ENCODE assay signal across 19 cellular contexts in genomic region chr7:11176922-11177445, GRCh38.
DNase-seq lines count a peak whose midpoint lies in the region; ATAC-seq and TF ChIP-seq lines count a peak whose summit lies in the region.
"Had no signal": no experiment of that assay in that cellular context is flagged by ENCODE, and none has a peak within 500 bp of the region (broad histone marks: within the 10 kb centered on the region; RNA-seq: fewer than 3 reads in every experiment).

No MANE protein-coding gene starts in this region.

- CTCF ChIA-PET in SK-N-SH (lab: Yijun Ruan, JAX): interaction anchor here (0.6 to 3.5 kb wide), 3 partner anchors 11 to 50 kb away, joined by 3 to 12 read pairs (median 8); no protein-coding TSS in a partner anchor

- TF ChIP-seq CTCF in SK-N-SH (IDR thresholded peaks at IDR 0.05) (no peak), fibroblast of villous mesenchyme (IDR thresholded peaks at IDR 0.05; ENCODE audit: insufficient read depth, low read depth, low read length) (no peak)

- no peaks in the 10 kb centered on the region for H3K9me2 ChIP-seq in SK-N-SH

- DNase-seq in SK-N-MC (ENCODE audit: low read depth, low spot score) (no peak), SK-N-SH (peak; percentile 41), fibroblast of villous mesenchyme (ENCODE audit: low read depth) (peak; percentile 40), HuH-7.5 (ENCODE audit: low spot score) (no peak)
- DNase-seq: 8988T; ACHN; BE2C; C1 segment of cervical spinal cord; CD4-positive, alpha-beta memory T cell; CD4-positive, CD25-positive, alpha-beta regulatory T cell; CD8-positive, alpha-beta memory T cell; COR-L47; DMS153; DMS79; DND-41; GDM1 had no signal

- H3K27me3 ChIP-seq in SK-N-SH (ENCODE audit: insufficient read depth): no peaks in the 10 kb centered on the region
- H3K27me3 ChIP-seq: BE2C, BLaER1 had no signal

- no peak for TF ChIP-seq RAD21 in SK-N-SH (IDR thresholded peaks at IDR 0.05; ENCODE audit: low read length)

- H3K4me1 ChIP-seq in SK-N-SH (ENCODE audit: control insufficient read depth in 1 of 2, insufficient read depth in 2 of 2, low read depth in 1 of 2, low read length in 1 of 2): peaks cover under 1 to 19% of the 10 kb centered on the region in 2 experiments; a peak in 3 of 4 replicates
- H3K4me1 ChIP-seq: BE2C, BLaER1 had no signal

- H3K79me2 ChIP-seq in SK-N-SH (ENCODE audit: insufficient read depth): no peaks in the 10 kb centered on the region

- peak in 1 of 2 experiments; percentile 35; a peak in 1 of 4 replicates for TF ChIP-seq EP300 in SK-N-SH (IDR thresholded peaks at IDR 0.05; ENCODE audit: borderline replicate concordance in 1 of 2, low read depth in 1 of 2, low read length in 1 of 2)

- peaks cover 7% of the 10 kb centered on the region for H3F3A ChIP-seq in SK-N-SH (replicated peaks; ENCODE audit: insufficient read depth)

- POLR2A ChIA-PET in SK-N-SH (lab: Yijun Ruan, JAX): interaction anchor here (1.3 kb wide), 1 partner anchor 203 kb away, joined by 3 read pairs; the partner anchor contains the start of gene PHF14

- no peak overlapping the region for H2AFZ ChIP-seq in SK-N-SH (ENCODE audit: low read depth)

- H3K9ac ChIP-seq in SK-N-MC (ENCODE audit: insufficient read length): peak overlapping the region; percentile 6
- H3K9ac ChIP-seq in SK-N-SH: no peak overlapping the region
- H3K9ac ChIP-seq: BLaER1 had no signal

- TF ChIP-seq POLR2A in GM18505 (IDR thresholded peaks at IDR 0.05; ENCODE audit: borderline replicate concordance, extremely low read depth, insufficient read depth, insufficient read length): no peak

- no peak for ATAC-seq in GM18505 (IDR thresholded peaks at IDR 0.05; ENCODE audit: unreplicated experiment)
- ATAC-seq: GM12878 had no signal

- H3K4me3 ChIP-seq in SK-N-MC (0 out of 2 replicates have a peak overlapping the region, but pooled peaks have one; percentile 8), SK-N-SH (ENCODE audit: low read depth in 2 of 2, low read length in 1 of 2) (no peak overlapping the region), fibroblast of villous mesenchyme (ENCODE audit: low read depth, low read length) (no peak overlapping the region)
- H3K4me3 ChIP-seq: BLaER1, GM12878 had no signal

- H3K9me3 ChIP-seq in SK-N-MC (ENCODE audit: low read depth, low read length) (no peaks in the 10 kb centered on the region), SK-N-SH (no peaks in the 10 kb centered on the region)
- H3K9me3 ChIP-seq: BE2C, BLaER1 had no signal

- H4K20me1 ChIP-seq in SK-N-SH (ENCODE audit: insufficient read depth): no peaks in the 10 kb centered on the region
- H4K20me1 ChIP-seq: BLaER1 had no signal

- H3K27ac ChIP-seq in SK-N-MC (peak overlapping the region; percentile 81), SK-N-SH (ENCODE audit: low read depth in 2 of 2, low read length in 1 of 2) (peak overlapping the region in 1 of 2 experiments; percentile 77; a peak in 2 of 4 replicates)
- H3K27ac ChIP-seq: BLaER1 had no signal

- no peaks in the 10 kb centered on the region for H3K36me3 ChIP-seq in SK-N-MC (ENCODE audit: insufficient read depth, low read length)
- H3K36me3 ChIP-seq in SK-N-SH (replicated peaks in 1 of 2; ENCODE audit: control insufficient read depth in 1 of 2, insufficient read depth in 2 of 2, low read length in 1 of 2): no peaks in the 10 kb centered on the region
- H3K36me3 ChIP-seq: BE2C, BLaER1 had no signal

- no peak overlapping the region for H3K4me2 ChIP-seq in SK-N-SH
- H3K4me2 ChIP-seq: BLaER1 had no signal

TF ChIP-seq in SK-N-SH, 30 proteins besides CTCF, POLR2A, EP300 and RAD21:
- TF ChIP-seq GATA2 (CRISPR knock-in tag; IDR thresholded peaks at IDR 0.05) (peak; percentile 76), YY1 (IDR thresholded peaks at IDR 0.05; ENCODE audit: low read depth) (no peak), RXRA (IDR thresholded peaks at IDR 0.05; ENCODE audit: borderline replicate concordance, low read depth) (no peak), CHD2 (IDR thresholded peaks at IDR 0.05; ENCODE audit: low read length, partially characterized antibody) (no peak), FOSL2 (IDR thresholded peaks at IDR 0.05; ENCODE audit: borderline replicate concordance, low read depth) (no peak), POLR2AphosphoS5 (IDR thresholded peaks at IDR 0.05; ENCODE audit: low read depth, low read length) (no peak), FOXJ3 (CRISPR knock-in tag; IDR thresholded peaks at IDR 0.05) (no peak), USF1 (IDR thresholded peaks at IDR 0.05; ENCODE audit: borderline replicate concordance, low read depth) (no peak), SMC3 (IDR thresholded peaks at IDR 0.05; ENCODE audit: low read depth, low read length) (no peak), RCOR1 (IDR thresholded peaks at IDR 0.05; ENCODE audit: low read length) (peak; percentile 37; the same call in 1 of the 2 replicates), SIN3A (IDR thresholded peaks at IDR 0.05; ENCODE audit: borderline replicate concordance, low read depth, low read length) (no peak), FOXM1 (IDR thresholded peaks at IDR 0.05; ENCODE audit: low read depth) (no peak)
- TF ChIP-seq, protein P1, sequence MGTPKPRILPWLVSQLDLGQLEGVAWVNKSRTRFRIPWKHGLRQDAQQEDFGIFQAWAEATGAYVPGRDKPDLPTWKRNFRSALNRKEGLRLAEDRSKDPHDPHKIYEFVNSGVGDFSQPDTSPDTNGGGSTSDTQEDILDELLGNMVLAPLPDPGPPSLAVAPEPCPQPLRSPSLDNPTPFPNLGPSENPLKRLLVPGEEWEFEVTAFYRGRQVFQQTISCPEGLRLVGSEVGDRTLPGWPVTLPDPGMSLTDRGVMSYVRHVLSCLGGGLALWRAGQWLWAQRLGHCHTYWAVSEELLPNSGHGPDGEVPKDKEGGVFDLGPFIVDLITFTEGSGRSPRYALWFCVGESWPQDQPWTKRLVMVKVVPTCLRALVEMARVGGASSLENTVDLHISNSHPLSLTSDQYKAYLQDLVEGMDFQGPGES (IDR thresholded peaks at IDR 0.05; ENCODE audit: low read depth, low read length): no peak
- TF ChIP-seq, protein P2, sequence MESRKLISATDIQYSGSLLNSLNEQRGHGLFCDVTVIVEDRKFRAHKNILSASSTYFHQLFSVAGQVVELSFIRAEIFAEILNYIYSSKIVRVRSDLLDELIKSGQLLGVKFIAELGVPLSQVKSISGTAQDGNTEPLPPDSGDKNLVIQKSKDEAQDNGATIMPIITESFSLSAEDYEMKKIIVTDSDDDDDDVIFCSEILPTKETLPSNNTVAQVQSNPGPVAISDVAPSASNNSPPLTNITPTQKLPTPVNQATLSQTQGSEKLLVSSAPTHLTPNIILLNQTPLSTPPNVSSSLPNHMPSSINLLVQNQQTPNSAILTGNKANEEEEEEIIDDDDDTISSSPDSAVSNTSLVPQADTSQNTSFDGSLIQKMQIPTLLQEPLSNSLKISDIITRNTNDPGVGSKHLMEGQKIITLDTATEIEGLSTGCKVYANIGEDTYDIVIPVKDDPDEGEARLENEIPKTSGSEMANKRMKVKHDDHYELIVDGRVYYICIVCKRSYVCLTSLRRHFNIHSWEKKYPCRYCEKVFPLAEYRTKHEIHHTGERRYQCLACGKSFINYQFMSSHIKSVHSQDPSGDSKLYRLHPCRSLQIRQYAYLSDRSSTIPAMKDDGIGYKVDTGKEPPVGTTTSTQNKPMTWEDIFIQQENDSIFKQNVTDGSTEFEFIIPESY (IDR thresholded peaks at IDR 0.05; ENCODE audit: borderline replicate concordance, low read depth): no peak

Comparison
In these comparisons a context has a peak if more than half of its experiments do, and no peak if none do; other contexts are left out.
1. DNase-seq: peak in SK-N-SH (single experiment) and fibroblast of villous mesenchyme (single experiment); none in SK-N-MC (single experiment) and HuH-7.5 (single experiment).